In the genomic region with DNA sequence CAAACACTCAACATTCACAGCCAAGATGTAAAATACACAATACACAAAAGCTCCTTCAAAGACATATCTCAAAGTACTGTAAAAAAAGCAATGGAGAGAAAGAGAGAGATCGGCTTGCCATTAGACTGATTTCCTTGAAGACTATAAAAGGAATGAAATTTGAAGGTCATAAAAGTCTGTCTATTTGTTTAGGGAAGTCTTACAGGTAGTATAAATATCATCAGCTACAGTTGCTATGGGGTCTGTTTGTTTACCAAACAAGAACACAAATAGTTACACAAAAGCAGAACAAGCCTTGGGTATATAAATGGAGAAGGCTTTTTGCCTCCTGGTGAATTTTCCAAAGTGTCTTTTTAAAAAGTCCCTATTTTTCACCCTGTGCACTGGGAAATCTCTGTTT, we compare ENCODE assay signal across 12 cellular contexts.
DNase-seq lines count a peak whose midpoint lies in the region; ATAC-seq and TF ChIP-seq lines count a peak whose summit lies in the region.
"Had no signal": no experiment of that assay in that cellular context is flagged by ENCODE, and none has a peak within 500 bp of the region (broad histone marks: within the 10 kb centered on the region; RNA-seq: fewer than 3 reads in every experiment).

No MANE protein-coding gene starts in this region.

- intact Hi-C loops in left ventricle myocardium inferior (cut with micrococcal nuclease) = no loop called here
- intact Hi-C loops in Right ventricle myocardium inferior (cut with DNase I) = no loop called here
- intact Hi-C loops in activated B cell treated with CpG ODN at 0.5 μM for 24 hours (cut with micrococcal nuclease) = loop anchor here (2.0 kb wide), 1 partner anchor 14 kb away; no protein-coding TSS in a partner anchor
- intact Hi-C loops in transverse colon (cut with DNase I; ENCODE audit: low total_unique reads) = no loop called here

- no peak for TF ChIP-seq POLR2A in transverse colon (IDR thresholded peaks at IDR 0.05)

- H3K4me1 ChIP-seq in left ventricle myocardium inferior = peaks cover 88% of the 10 kb centered on the region
- H3K4me1 ChIP-seq in transverse colon = peaks cover 27 to 80% (median 43%) of the 10 kb centered on the region in 4 donors

- no peak for TF ChIP-seq EP300 in transverse colon (IDR thresholded peaks at IDR 0.05; ENCODE audit: low read depth)

- POLR2A ChIA-PET in activated B cell treated with CpG ODN at 0.5 μM for 24 hours (lab: Charles Lee) = interaction anchor here (0.6 kb wide), 1 partner anchor 17 kb away, joined by 6 read pairs; no protein-coding TSS in a partner anchor

- H3K36me3 Mint-ChIP-seq in activated B cell treated with CpG ODN at 0.5 μM for 24 hours (ENCODE audit: low read depth) (peaks cover 95% of the 10 kb centered on the region), memory B cell (peaks cover 50% of the 10 kb centered on the region)

- H3K27me3 Mint-ChIP-seq in activated B cell treated with CpG ODN at 0.5 μM for 24 hours (no peaks in the 10 kb centered on the region), memory B cell (no peaks in the 10 kb centered on the region)

- in situ Hi-C loops in transverse colon (cut with MboI; ENCODE audit: low pct_ligation_motif_present in 1 of 4, low pct_unique_long_range_greater_than_20kb in 1 of 4, low sequenced_read_pairs in 3 of 4) = no loop called here

- H3K4me1 Mint-ChIP-seq in activated B cell treated with CpG ODN at 0.5 μM for 24 hours (peaks cover 95% of the 10 kb centered on the region), memory B cell (peaks cover 54% of the 10 kb centered on the region)

- TF ChIP-seq CTCF in left ventricle myocardium inferior (IDR thresholded peaks at IDR 0.05; ENCODE audit: borderline replicate concordance) = no peak
- no peak for TF ChIP-seq CTCF in activated B cell treated with CpG ODN at 0.5 μM for 24 hours (IDR thresholded peaks at IDR 0.05)
- no peak for TF ChIP-seq CTCF in transverse colon (IDR thresholded peaks at IDR 0.05)

- DNase-seq in left ventricle myocardium inferior = no peak
- DNase-seq in Right ventricle myocardium inferior (ENCODE audit: missing footprints) = no peak
- no peak for DNase-seq in activated B cell treated with CpG ODN at 0.5 μM for 24 hours
- DNase-seq in memory B cell (ENCODE audit: low spot score in 2 of 2) = peak in 1 of 2 donors; percentile 46
- no peak for DNase-seq in transverse colon
- DNase-seq in KG1 (lab: John Stamatoyannopoulos, UW) = no peak
- DNase-seq: activated CD8-positive, alpha-beta memory T cell treated with anti-CD3 and anti-CD28 coated beads, Interleukin-2, amount 50 U/mL, for 48 hours; NCI-H187; T-helper 9 cell had no signal

- H3K27ac ChIP-seq in left ventricle myocardium inferior (replicated peaks) = peak overlapping the region; percentile 53
- H3K27ac ChIP-seq in transverse colon = peak overlapping the region; percentile 59 to 79 (median 68)

- H3K36me3 ChIP-seq in left ventricle myocardium inferior (peaks cover 13% of the 10 kb centered on the region), transverse colon (peaks cover 0 to 8% (median 0%) of the 10 kb centered on the region in 4 donors)

- H3K4me3 ChIP-seq in left ventricle myocardium inferior (no peak overlapping the region), transverse colon (no peak overlapping the region)

- H3K27ac Mint-ChIP-seq in activated B cell treated with CpG ODN at 0.5 μM for 24 hours = peak overlapping the region; percentile 91
- peak overlapping the region; percentile 99 for H3K27ac Mint-ChIP-seq in memory B cell
- H3K27ac Mint-ChIP-seq: nephron had no signal

- CTCF ChIA-PET in activated B cell treated with CpG ODN at 0.5 μM for 24 hours (lab: Charles Lee) = interaction anchor here (1.0 kb wide), 1 partner anchor 18 kb away, joined by 3 read pairs; no protein-coding TSS in a partner anchor

- H3K9me3 Mint-ChIP-seq in activated B cell treated with CpG ODN at 0.5 μM for 24 hours (no peaks in the 10 kb centered on the region), memory B cell (no peaks in the 10 kb centered on the region)

- H3K9me3 ChIP-seq in left ventricle myocardium inferior (replicated peaks) (no peaks in the 10 kb centered on the region), transverse colon (no peaks in the 10 kb centered on the region)

- no peaks in the 10 kb centered on the region for H3K27me3 ChIP-seq in left ventricle myocardium inferior (ENCODE audit: low read depth)
- no peaks in the 10 kb centered on the region for H3K27me3 ChIP-seq in transverse colon

- ATAC-seq in Right ventricle myocardium inferior (no peak), activated B cell treated with CpG ODN at 0.5 μM for 24 hours (ENCODE audit: low read depth) (no peak), memory B cell (ENCODE audit: low read depth) (peak; percentile 63), HG02973 (IDR thresholded peaks at IDR 0.05; ENCODE audit: unreplicated experiment) (no peak), HG03175 (IDR thresholded peaks at IDR 0.05; ENCODE audit: unreplicated experiment) (no peak)

- WGBS in transverse colon (ENCODE audit: low coverage in 1 of 2), 2 donors = 33 to 34% methylated on average over 1 of the region's 1 CpG

- H3K4me3 Mint-ChIP-seq in activated B cell treated with CpG ODN at 0.5 μM for 24 hours = peak overlapping the region; percentile 67
- peak overlapping the region; percentile 63 for H3K4me3 Mint-ChIP-seq in memory B cell
- H3K4me3 Mint-ChIP-seq: nephron had no signal
